20 cellular contexts compared by ENCODE assay signal in genomic region chr17:48809182-48809581, GRCh38. TPM values are rescaled to one million over a fixed set of nuclear protein-coding genes. Genes with fewer than 3 reads are reported as not detected.
"Had no signal": no experiment of that assay in that cellular context is flagged by ENCODE, and none has a peak within 500 bp of the region (broad histone marks: within the 10 kb centered on the region; RNA-seq: fewer than 3 reads in every experiment).

No MANE protein-coding gene starts in this region.

- H3K4me3 Mint-ChIP-seq: activated CD4-positive, alpha-beta memory T cell treated with anti-CD3 and anti-CD28 coated beads for 36 hours; activated CD8-positive, alpha-beta memory T cell treated with anti-CD3 and anti-CD28 coated beads, Interleukin-2, amount 10 ng/mL, durations not matched to agents 7 days and 5 days; activated T-cell treated with anti-CD3 and anti-CD28 coated beads, Interleukin-2, amount 50 U/mL, for 24 hours; naive thymus-derived CD4-positive, alpha-beta T cell; stimulated activated effector memory CD8-positive, alpha-beta T cell treated with anti-CD3 and anti-CD28 coated beads, Interleukin-12 subunit alpha, Interleukin-12 subunit beta, amount 100 ng/mL, for 72 hours had no signal

- ATAC-seq: activated CD8-positive, alpha-beta memory T cell treated with anti-CD3 and anti-CD28 coated beads, Interleukin-2, amount 10 ng/mL, durations not matched to agents 7 days and 5 days; naive thymus-derived CD4-positive, alpha-beta T cell; stimulated activated effector memory CD8-positive, alpha-beta T cell treated with anti-CD3 and anti-CD28 coated beads, Interleukin-12 subunit alpha, Interleukin-12 subunit beta, amount 100 ng/mL, for 72 hours had no signal

- H3K27ac ChIP-seq: coronary artery, esophagus squamous epithelium, parathyroid adenoma, thyroid gland, vagina, WERI-Rb-1 had no signal

- H3K36me3 ChIP-seq: esophagus squamous epithelium, thyroid gland, vagina, WERI-Rb-1 had no signal

- H3K36me3 Mint-ChIP-seq: activated CD4-positive, alpha-beta memory T cell treated with anti-CD3 and anti-CD28 coated beads for 36 hours; activated CD8-positive, alpha-beta memory T cell treated with anti-CD3 and anti-CD28 coated beads, Interleukin-2, amount 10 ng/mL, durations not matched to agents 7 days and 5 days; naive thymus-derived CD4-positive, alpha-beta T cell; stimulated activated effector memory CD8-positive, alpha-beta T cell treated with anti-CD3 and anti-CD28 coated beads, Interleukin-12 subunit alpha, Interleukin-12 subunit beta, amount 100 ng/mL, for 72 hours had no signal

- DNase-seq: activated CD4-positive, alpha-beta memory T cell treated with anti-CD3 and anti-CD28 coated beads for 36 hours; activated CD8-positive, alpha-beta memory T cell treated with anti-CD3 and anti-CD28 coated beads, Interleukin-2, amount 10 ng/mL, durations not matched to agents 7 days and 5 days; activated effector memory CD4-positive, alpha-beta T cell treated with Interleukin-2 at 50 U/mL for 16 hours; activated naive CD4-positive, alpha-beta T cell treated with anti-CD3 and anti-CD28 coated beads, Interleukin-2, amount 50 U/mL, for 16 hours; activated T-cell treated with anti-CD3 and anti-CD28 coated beads, Interleukin-2, amount 50 U/mL, for 24 hours; esophagus squamous epithelium; hippocampal formation; kidney; naive thymus-derived CD4-positive, alpha-beta T cell; stimulated activated CD4-positive, alpha-beta T cell treated with anti-CD3 and anti-CD28 coated beads, Interleukin-12 subunit alpha, Interleukin-12 subunit beta, amount 100 ng/mL, for 4 hours; T-helper 1 cell; T1000; thyroid gland; WERI-Rb-1 had no signal

- H3K27ac Mint-ChIP-seq: activated CD4-positive, alpha-beta memory T cell treated with anti-CD3 and anti-CD28 coated beads for 36 hours; activated CD8-positive, alpha-beta memory T cell treated with anti-CD3 and anti-CD28 coated beads, Interleukin-2, amount 10 ng/mL, durations not matched to agents 7 days and 5 days; activated T-cell treated with anti-CD3 and anti-CD28 coated beads, Interleukin-2, amount 50 U/mL, for 24 hours; stimulated activated effector memory CD8-positive, alpha-beta T cell treated with anti-CD3 and anti-CD28 coated beads, Interleukin-12 subunit alpha, Interleukin-12 subunit beta, amount 100 ng/mL, for 72 hours had no signal

- H3K4me3 ChIP-seq: coronary artery, esophagus squamous epithelium, thyroid gland, vagina had no signal

- H3K9me3 Mint-ChIP-seq: activated CD4-positive, alpha-beta memory T cell treated with anti-CD3 and anti-CD28 coated beads for 36 hours; activated T-cell treated with anti-CD3 and anti-CD28 coated beads, Interleukin-2, amount 50 U/mL, for 24 hours; stimulated activated effector memory CD8-positive, alpha-beta T cell treated with anti-CD3 and anti-CD28 coated beads, Interleukin-12 subunit alpha, Interleukin-12 subunit beta, amount 100 ng/mL, for 72 hours had no signal

- H3K27me3 ChIP-seq: thyroid gland, vagina had no signal

- H3K9me3 ChIP-seq: esophagus squamous epithelium, thyroid gland, vagina had no signal

- H3K4me1 Mint-ChIP-seq: stimulated activated effector memory CD8-positive, alpha-beta T cell treated with anti-CD3 and anti-CD28 coated beads, Interleukin-12 subunit alpha, Interleukin-12 subunit beta, amount 100 ng/mL, for 72 hours had no signal

- FAIRE-seq: kidney had no signal

- H3K4me1 ChIP-seq: parathyroid adenoma, thyroid gland, vagina had no signal

RNA-seq across cellular contexts. Expression of gene TTLL6, which starts 7.8 kb away (rescaled TPM):
- total RNA-seq: activated CD4-positive, alpha-beta memory T cell treated with anti-CD3 and anti-CD28 coated beads for 36 hours; activated CD8-positive, alpha-beta memory T cell treated with anti-CD3 and anti-CD28 coated beads, Interleukin-2, amount 10 ng/mL, durations not matched to agents 7 days and 5 days; cardiac septum; glomerular endothelial cell; naive thymus-derived CD4-positive, alpha-beta T cell had no signal
- polyA plus RNA-seq: naive thymus-derived CD4-positive, alpha-beta T cell had no signal
